18 cellular contexts compared by ENCODE assay signal in genomic region chr1:30385246-30385940, GRCh38.
DNase-seq lines count a peak whose midpoint lies in the region; ATAC-seq and TF ChIP-seq lines count a peak whose summit lies in the region.
"Had no signal": no experiment of that assay in that cellular context is flagged by ENCODE, and none has a peak within 500 bp of the region (broad histone marks: within the 10 kb centered on the region; RNA-seq: fewer than 3 reads in every experiment).

No MANE protein-coding gene starts in this region.

- TF ChIP-seq CTCF in endodermal cell (conservative IDR thresholded peaks at IDR 0.05) (no peak), neural progenitor cell (IDR thresholded peaks at IDR 0.05) (no peak), upper lobe of right lung (IDR thresholded peaks at IDR 0.05) (no peak), colonic mucosa (IDR thresholded peaks at IDR 0.05) (no peak)

- no peak for ATAC-seq in activated T-cell treated with anti-CD3 and anti-CD28 coated beads, Interleukin-2, amount 50 U/mL, for 72 hours (replicated peaks in 1 of 2)
- ATAC-seq in upper lobe of right lung (no peak), HG02763 (IDR thresholded peaks at IDR 0.05; ENCODE audit: unreplicated experiment) (no peak)

- no peaks in the 10 kb centered on the region for H3K79me2 ChIP-seq in neural progenitor cell (ENCODE audit: low read depth)

- no peak overlapping the region for H3K4me2 ChIP-seq in neural progenitor cell

- peaks cover under 1% of the 10 kb centered on the region for H3K27me3 ChIP-seq in endodermal cell (ENCODE audit: control insufficient read depth, insufficient read depth, low read length, poor library complexity, severe bottlenecking)
- H3K27me3 ChIP-seq in neural progenitor cell, result no peaks in the 10 kb centered on the region
- peaks cover 22% of the 10 kb centered on the region for H3K27me3 ChIP-seq in upper lobe of right lung
- H3K27me3 ChIP-seq in colonic mucosa, result no peaks in the 10 kb centered on the region

- H3K27me3 Mint-ChIP-seq in activated T-cell treated with anti-CD3 and anti-CD28 coated beads, Interleukin-2, amount 50 U/mL, for 24 hours, result peaks cover 26% of the 10 kb centered on the region
- H3K27me3 Mint-ChIP-seq in activated T-cell treated with anti-CD3 and anti-CD28 coated beads, Interleukin-2, amount 50 U/mL, for 72 hours (ENCODE audit: low read depth), result peaks cover 10% of the 10 kb centered on the region
- peaks cover 6% of the 10 kb centered on the region for H3K27me3 Mint-ChIP-seq in endodermal cell (ENCODE audit: insufficient read depth)
- peaks cover 8% of the 10 kb centered on the region for H3K27me3 Mint-ChIP-seq in neural progenitor cell (ENCODE audit: insufficient read depth, low read depth)

- H3K27ac ChIP-seq in endodermal cell (ENCODE audit: low read depth, low read length) (no peak overlapping the region), neural progenitor cell (no peak overlapping the region), upper lobe of right lung (no peak overlapping the region), colonic mucosa (no peak overlapping the region)
- H3K27ac ChIP-seq: 22Rv1, HL-60 had no signal

- peaks cover 2% of the 10 kb centered on the region for H3K4me1 Mint-ChIP-seq in activated T-cell treated with anti-CD3 and anti-CD28 coated beads, Interleukin-2, amount 50 U/mL, for 24 hours (ENCODE audit: low read depth)
- no peaks in the 10 kb centered on the region for H3K4me1 Mint-ChIP-seq in activated T-cell treated with anti-CD3 and anti-CD28 coated beads, Interleukin-2, amount 50 U/mL, for 72 hours (ENCODE audit: low read depth)
- H3K4me1 Mint-ChIP-seq in endodermal cell (peaks cover 2% of the 10 kb centered on the region), neural progenitor cell (peaks cover 9% of the 10 kb centered on the region)

- H2AFZ ChIP-seq in neural progenitor cell (replicated peaks), result no peak overlapping the region

- no peaks in the 10 kb centered on the region for H3K9me3 ChIP-seq in endodermal cell (ENCODE audit: control insufficient read depth, low read length)
- no peaks in the 10 kb centered on the region for H3K9me3 ChIP-seq in neural progenitor cell (ENCODE audit: low read depth)
- no peaks in the 10 kb centered on the region for H3K9me3 ChIP-seq in upper lobe of right lung
- H3K9me3 ChIP-seq in colonic mucosa, result no peaks in the 10 kb centered on the region

- no peaks in the 10 kb centered on the region for H3K4me1 ChIP-seq in endodermal cell (ENCODE audit: control insufficient read depth, insufficient read depth, low read length)
- no peaks in the 10 kb centered on the region for H3K4me1 ChIP-seq in neural progenitor cell
- H3K4me1 ChIP-seq in upper lobe of right lung, result no peaks in the 10 kb centered on the region
- no peaks in the 10 kb centered on the region for H3K4me1 ChIP-seq in colonic mucosa

- H3K4me3 ChIP-seq in endodermal cell (ENCODE audit: low read length) (no peak overlapping the region), neural progenitor cell (no peak overlapping the region), upper lobe of right lung (no peak overlapping the region), colonic mucosa (no peak overlapping the region)

- no peak overlapping the region for H3K4me3 Mint-ChIP-seq in activated T-cell treated with anti-CD3 and anti-CD28 coated beads, Interleukin-2, amount 50 U/mL, for 24 hours
- H3K4me3 Mint-ChIP-seq in activated T-cell treated with anti-CD3 and anti-CD28 coated beads, Interleukin-2, amount 50 U/mL, for 72 hours, result no peak overlapping the region
- no peak overlapping the region for H3K4me3 Mint-ChIP-seq in endodermal cell
- H3K4me3 Mint-ChIP-seq in neural progenitor cell, result peak overlapping the region; percentile 43
- H3K4me3 Mint-ChIP-seq: CD14-positive monocyte had no signal

- no peak overlapping the region for H3K27ac Mint-ChIP-seq in activated T-cell treated with anti-CD3 and anti-CD28 coated beads, Interleukin-2, amount 50 U/mL, for 24 hours
- H3K27ac Mint-ChIP-seq in activated T-cell treated with anti-CD3 and anti-CD28 coated beads, Interleukin-2, amount 50 U/mL, for 72 hours, result no peak overlapping the region
- H3K27ac Mint-ChIP-seq in endodermal cell, result no peak overlapping the region
- no peak overlapping the region for H3K27ac Mint-ChIP-seq in neural progenitor cell

- 85 to 93% methylated on average over 3 to 17 of the region's 17 CpGs for WGBS in endodermal cell (ENCODE audit: insufficient coverage in 1 of 2, insufficient read length in 1 of 2), 2 experiments

- H3F3A ChIP-seq in neural progenitor cell (ENCODE audit: low read depth), result no peaks in the 10 kb centered on the region

- H3K36me3 Mint-ChIP-seq in activated T-cell treated with anti-CD3 and anti-CD28 coated beads, Interleukin-2, amount 50 U/mL, for 24 hours (ENCODE audit: low read depth), result no peaks in the 10 kb centered on the region
- H3K36me3 Mint-ChIP-seq in activated T-cell treated with anti-CD3 and anti-CD28 coated beads, Interleukin-2, amount 50 U/mL, for 72 hours (ENCODE audit: insufficient read depth in 2 of 2), result no peaks in the 10 kb centered on the region
- H3K36me3 Mint-ChIP-seq in endodermal cell (ENCODE audit: low read depth) (no peaks in the 10 kb centered on the region), neural progenitor cell (no peaks in the 10 kb centered on the region)
- H3K36me3 Mint-ChIP-seq: CD14-positive monocyte had no signal

- H3K9me3 Mint-ChIP-seq in activated T-cell treated with anti-CD3 and anti-CD28 coated beads, Interleukin-2, amount 50 U/mL, for 24 hours, result no peaks in the 10 kb centered on the region
- no peaks in the 10 kb centered on the region for H3K9me3 Mint-ChIP-seq in activated T-cell treated with anti-CD3 and anti-CD28 coated beads, Interleukin-2, amount 50 U/mL, for 72 hours
- H3K9me3 Mint-ChIP-seq in endodermal cell, result no peaks in the 10 kb centered on the region
- no peaks in the 10 kb centered on the region for H3K9me3 Mint-ChIP-seq in neural progenitor cell
- H3K9me3 Mint-ChIP-seq: CD14-positive monocyte had no signal

- H3K9ac ChIP-seq in endodermal cell (ENCODE audit: extremely low read depth, low read length, poor library complexity, severe bottlenecking) (no peak overlapping the region), neural progenitor cell (no peak overlapping the region), colonic mucosa (ENCODE audit: low read depth in 2 of 2, low read length in 2 of 2) (no peak overlapping the region)

- H3K36me3 ChIP-seq in endodermal cell (ENCODE audit: control insufficient read depth, insufficient read depth, low read length) (no peaks in the 10 kb centered on the region), neural progenitor cell (no peaks in the 10 kb centered on the region), upper lobe of right lung (no peaks in the 10 kb centered on the region), colonic mucosa (no peaks in the 10 kb centered on the region)

- no peaks in the 10 kb centered on the region for H4K20me1 ChIP-seq in neural progenitor cell (ENCODE audit: low read depth)

- peak; percentile 7 for DNase-seq in activated T-cell treated with anti-CD3 and anti-CD28 coated beads, Interleukin-2, amount 50 U/mL, for 24 hours
- DNase-seq in activated T-cell treated with anti-CD3 and anti-CD28 coated beads, Interleukin-2, amount 50 U/mL, for 72 hours, result no peak
- DNase-seq in endodermal cell (peak; percentile 39), neural progenitor cell (ENCODE audit: low spot score) (no peak), upper lobe of right lung (peak; percentile 57), dedifferentiated amniotic fluid mesenchymal stem cell (ENCODE audit: extremely low spot score) (no peak), colonic mucosa (no peak)
- DNase-seq: DMS79 treated with DMSO at 0.1 percent for 48 hours, H7, IMR-90, NCI-H1930, NCI-H226, NCI-H524, RPMI8226 had no signal

- intact Hi-C loops in upper lobe of right lung (cut with DNase I) (no loop called here), colonic mucosa (cut with DNase I) (no loop called here)

Comparison
In these comparisons a context has a peak if more than half of its experiments do, and no peak if none do; other contexts are left out.
1. DNase-seq: peak in activated T-cell treated with anti-CD3 and anti-CD28 coated beads, Interleukin-2, amount 50 U/mL, for 24 hours (single experiment), endodermal cell (single experiment) and upper lobe of right lung (single experiment); none in activated T-cell treated with anti-CD3 and anti-CD28 coated beads, Interleukin-2, amount 50 U/mL, for 72 hours (0 of 2), neural progenitor cell (single experiment), dedifferentiated amniotic fluid mesenchymal stem cell (single experiment) and colonic mucosa (single experiment).